Comparison of ENCODE assay signal across 8 cellular contexts in genomic region chr1:199272690-199273089, GRCh38.
DNase-seq lines count a peak whose midpoint lies in the region; ATAC-seq, FAIRE-seq and TF ChIP-seq lines count a peak whose summit lies in the region.

No MANE protein-coding gene starts in this region.

- no peak overlapping the region for H2AFZ ChIP-seq in OCI-LY7 (ENCODE audit: low read length)

- H3K27me3 ChIP-seq in MG63 (no peaks in the 10 kb centered on the region), suprapubic skin (no peaks in the 10 kb centered on the region)

- no peaks in the 10 kb centered on the region for H3K36me3 Mint-ChIP-seq in effector memory CD8-positive, alpha-beta T cell (ENCODE audit: insufficient read depth)

- H3K4me1 Mint-ChIP-seq in effector memory CD8-positive, alpha-beta T cell (ENCODE audit: low read depth in 2 of 2) = no peaks in the 10 kb centered on the region

- H3K4me3 ChIP-seq in MG63 (no peak overlapping the region), suprapubic skin (no peak overlapping the region), OCI-LY7 (ENCODE audit: low read depth, low read length, poor library complexity, severe bottlenecking) (no peak overlapping the region)

- H3K27me3 Mint-ChIP-seq in effector memory CD8-positive, alpha-beta T cell = peaks cover 0 to 6% of the 10 kb centered on the region in 2 donors

- H3K4me3 Mint-ChIP-seq in effector memory CD8-positive, alpha-beta T cell = no peak overlapping the region

- H3K4me1 ChIP-seq in suprapubic skin = no peaks in the 10 kb centered on the region
- no peaks in the 10 kb centered on the region for H3K4me1 ChIP-seq in OCI-LY7 (ENCODE audit: insufficient read depth, low read length, poor library complexity, severe bottlenecking)

- ATAC-seq in effector memory CD8-positive, alpha-beta T cell (replicated peaks) = no peak

- no peaks in the 10 kb centered on the region for H4K20me1 ChIP-seq in OCI-LY7 (ENCODE audit: insufficient read depth, low read length)

- no peaks in the 10 kb centered on the region for H3K79me2 ChIP-seq in OCI-LY7 (ENCODE audit: insufficient read depth, low read depth, low read length)

- H3K4me2 ChIP-seq in OCI-LY7 (ENCODE audit: low read length) = no peak overlapping the region

- no peaks in the 10 kb centered on the region for H3K9me3 Mint-ChIP-seq in effector memory CD8-positive, alpha-beta T cell

- CTCF ChIA-PET in OCI-LY7 (lab: Charles Lee; ENCODE audit: unreplicated experiment) = no interaction called here

- H3K9me2 ChIP-seq in OCI-LY7 (ENCODE audit: insufficient read depth, low read length) = no peaks in the 10 kb centered on the region

- POLR2A ChIA-PET in OCI-LY7 (lab: Charles Lee) = no interaction called here

- no peak for TF ChIP-seq CTCF in GM10266 (IDR thresholded peaks at IDR 0.05; ENCODE audit: control insufficient read depth, insufficient read depth, low read depth, missing control alignments)
- TF ChIP-seq CTCF in suprapubic skin (IDR thresholded peaks at IDR 0.05) = no peak
- TF ChIP-seq CTCF in OCI-LY7 (conservative IDR thresholded peaks at IDR 0.05; ENCODE audit: low read length) = no peak

- WGBS in suprapubic skin = 17% methylated on average over 3 of the region's 3 CpGs

- H3K36me3 ChIP-seq in MG63 (no peaks in the 10 kb centered on the region), suprapubic skin (no peaks in the 10 kb centered on the region), OCI-LY7 (ENCODE audit: insufficient read depth, low read length) (no peaks in the 10 kb centered on the region)

- no peaks in the 10 kb centered on the region for H3K9me3 ChIP-seq in MG63
- H3K9me3 ChIP-seq in suprapubic skin = no peaks in the 10 kb centered on the region
- no peaks in the 10 kb centered on the region for H3K9me3 ChIP-seq in OCI-LY7 (ENCODE audit: low read length)

- H3K27ac ChIP-seq in suprapubic skin (no peak overlapping the region), OCI-LY7 (ENCODE audit: low read depth, low read length, poor library complexity, severe bottlenecking) (no peak overlapping the region)

- no peak for TF ChIP-seq EP300 in suprapubic skin (IDR thresholded peaks at IDR 0.05)

- DNase-seq in GM10266 (ENCODE audit: extremely low spot score) = peak; percentile 23
- peak; percentile 42 for DNase-seq in H54 (ENCODE audit: insufficient read length, low spot score)
- DNase-seq in MG63 = peak; percentile 93
- DNase-seq in fibroblast of peridontal ligament (ENCODE audit: extremely low read depth) = peak; percentile 71
- no peak for DNase-seq in effector memory CD8-positive, alpha-beta T cell
- DNase-seq in suprapubic skin (ENCODE audit: low spot score in 2 of 2) = no peak
- no peak for DNase-seq in OCI-LY7 (ENCODE audit: low spot score)
- DNase-seq in stimulated activated CD4-positive, alpha-beta T cell treated with anti-CD3 and anti-CD28 coated beads, Interleukin-12 subunit alpha, Interleukin-12 subunit beta, amount 100 ng/mL, for 4 hours = no peak

- no TSS peak for BruUV-seq in OCI-LY7 (replicated peaks; lab: Mats Ljungman, UMichigan)

- no peak overlapping the region for H3K27ac Mint-ChIP-seq in effector memory CD8-positive, alpha-beta T cell

- no peak for TF ChIP-seq POLR2A in H54 (IDR thresholded peaks at IDR 0.05; ENCODE audit: low read depth, low read length)
- TF ChIP-seq POLR2A in suprapubic skin (IDR thresholded peaks at IDR 0.05) = no peak

- peak; percentile 67 for FAIRE-seq in H54 (lab: Jason Lieb, UNC)

- intact Hi-C loops in OCI-LY7 (cut with micrococcal nuclease; ENCODE audit: unreplicated experiment) = no loop called here

Comparison
In these comparisons a context has a peak if more than half of its experiments do, and no peak if none do; other contexts are left out.
1. DNase-seq: peak in GM10266 (single experiment), H54 (single experiment), MG63 (single experiment) and fibroblast of peridontal ligament (single experiment); none in effector memory CD8-positive, alpha-beta T cell (0 of 3), suprapubic skin (0 of 2), OCI-LY7 (single experiment) and stimulated activated CD4-positive, alpha-beta T cell treated with anti-CD3 and anti-CD28 coated beads, Interleukin-12 subunit alpha, Interleukin-12 subunit beta, amount 100 ng/mL, for 4 hours (single experiment).